18 cellular contexts compared by ENCODE assay signal in genomic region chr2:54631755-54632154, GRCh38.
A peak's percentile ranks its signal among the peaks of the same experiment; 100 is the strongest.
DNase-seq lines count a peak whose midpoint lies in the region; ATAC-seq and TF ChIP-seq lines count a peak whose summit lies in the region.
"Had no signal": no experiment of that assay in that cellular context is flagged by ENCODE, and none has a peak within 500 bp of the region (broad histone marks: within the 10 kb centered on the region; RNA-seq: fewer than 3 reads in every experiment).

No MANE protein-coding gene starts in this region.

- CTCF ChIA-PET in naive thymus-derived CD4-positive, alpha-beta T cell (lab: Charles Lee) = no interaction called here

- POLR2A ChIA-PET in naive thymus-derived CD4-positive, alpha-beta T cell (lab: Charles Lee) = interaction anchor here (0.6 kb wide), 1 partner anchor 70 kb away, joined by 5 read pairs; no protein-coding TSS in a partner anchor

- H3K36me3 Mint-ChIP-seq in endothelial cell (ENCODE audit: low read depth, unreplicated experiment) (peaks cover 76% of the 10 kb centered on the region), progenitor cell of endocrine pancreas (ENCODE audit: insufficient read depth) (peaks cover 35% of the 10 kb centered on the region), osteocyte (ENCODE audit: unreplicated experiment) (peaks cover 58% of the 10 kb centered on the region)
- H3K36me3 Mint-ChIP-seq in naive thymus-derived CD4-positive, alpha-beta T cell = peaks cover 23 to 59% (median 32%) of the 10 kb centered on the region in 5 donors

- ATAC-seq in heart right ventricle = no peak
- ATAC-seq in left cardiac atrium = no peak
- ATAC-seq in naive thymus-derived CD4-positive, alpha-beta T cell = no peak

- H3K36me3 ChIP-seq in heart right ventricle = peaks cover 6 to 98% (median 69%) of the 10 kb centered on the region in 9 donors
- peaks cover 37 to 86% (median 43%) of the 10 kb centered on the region in 3 experiments for H3K36me3 ChIP-seq in naive thymus-derived CD4-positive, alpha-beta T cell (ENCODE audit: control insufficient read depth in 2 of 3, insufficient read depth in 3 of 3, low read length in 3 of 3)

- peaks cover 63 to 89% (median 77%) of the 10 kb centered on the region in 9 donors for H3K4me1 ChIP-seq in heart right ventricle
- peaks cover 0 to 16% of the 10 kb centered on the region in 2 donors for H3K4me1 ChIP-seq in naive thymus-derived CD4-positive, alpha-beta T cell (ENCODE audit: control insufficient read depth in 2 of 2, insufficient read depth in 2 of 2, low read length in 2 of 2)

- H3K27ac ChIP-seq in heart right ventricle (peak overlapping the region in 9 of 10 donors; percentile 62 to 95 (median 89)), temporal lobe (ENCODE audit: low read depth, low read length) (peak overlapping the region; percentile 30), caudate nucleus (ENCODE audit: low read depth, low read length) (no peak overlapping the region)
- no peak overlapping the region for H3K27ac ChIP-seq in naive thymus-derived CD4-positive, alpha-beta T cell (ENCODE audit: low read depth, low read length)

- H3K27me3 ChIP-seq in heart right ventricle = no peaks in the 10 kb centered on the region
- H3K27me3 ChIP-seq in naive thymus-derived CD4-positive, alpha-beta T cell (ENCODE audit: control insufficient read depth in 2 of 2, insufficient read depth in 2 of 2, low read length in 2 of 2) = no peaks in the 10 kb centered on the region

- H3K4me3 Mint-ChIP-seq in endothelial cell (ENCODE audit: unreplicated experiment) (no peak overlapping the region), progenitor cell of endocrine pancreas (ENCODE audit: low read depth) (no peak overlapping the region), osteocyte (ENCODE audit: unreplicated experiment) (no peak overlapping the region)
- peak overlapping the region in 1 of 10 donors; percentile 56 for H3K4me3 Mint-ChIP-seq in naive thymus-derived CD4-positive, alpha-beta T cell
- H3K4me3 Mint-ChIP-seq: activated naive CD8-positive, alpha-beta T cell treated with anti-CD3 and anti-CD28 coated beads, Interleukin-2, amount 10 ng/mL, durations not matched to agents 7 days and 5 days; activated T-helper 1 cell treated with anti-CD3 and anti-CD28 coated beads, Interleukin-12 subunit alpha, Interleukin-12 subunit beta, Interleukin-2, Interleukin-4 antibody, amounts not matched to agents 30 ng/mL and 10 ng/mL and 1 ng/mL, durations not matched to agents 14 hours and 24 hours and 36 hours; brain; CD14-positive monocyte; neural crest cell had no signal

- intact Hi-C loops in heart right ventricle (cut with DNase I) (loop anchor here in 7 of 10 donors (5.0 to 10.0 kb wide), 8 partner anchors 57 to 427 kb away; no protein-coding TSS in a partner anchor), left cardiac atrium (cut with DNase I) (no loop called here)
- intact Hi-C loops in naive thymus-derived CD4-positive, alpha-beta T cell (cut with micrococcal nuclease) = loop anchor here in 1 of 2 donors (5.0 kb wide), 1 partner anchor 109 kb away; no protein-coding TSS in a partner anchor

- 37 to 48% methylated on average over 4 of the region's 4 CpGs for WGBS in heart right ventricle, 2 donors

- H3K27me3 Mint-ChIP-seq in endothelial cell (ENCODE audit: unreplicated experiment) = peaks cover 55% of the 10 kb centered on the region
- no peaks in the 10 kb centered on the region for H3K27me3 Mint-ChIP-seq in naive thymus-derived CD4-positive, alpha-beta T cell
- no peaks in the 10 kb centered on the region for H3K27me3 Mint-ChIP-seq in progenitor cell of endocrine pancreas
- no peaks in the 10 kb centered on the region for H3K27me3 Mint-ChIP-seq in osteocyte (ENCODE audit: unreplicated experiment)
- H3K27me3 Mint-ChIP-seq: activated naive CD8-positive, alpha-beta T cell treated with anti-CD3 and anti-CD28 coated beads, Interleukin-2, amount 10 ng/mL, durations not matched to agents 7 days and 5 days had no signal

- H3K9me3 Mint-ChIP-seq in endothelial cell (ENCODE audit: unreplicated experiment) = no peaks in the 10 kb centered on the region
- H3K9me3 Mint-ChIP-seq in naive thymus-derived CD4-positive, alpha-beta T cell = no peaks in the 10 kb centered on the region
- no peaks in the 10 kb centered on the region for H3K9me3 Mint-ChIP-seq in progenitor cell of endocrine pancreas (ENCODE audit: low read depth)
- no peaks in the 10 kb centered on the region for H3K9me3 Mint-ChIP-seq in osteocyte (ENCODE audit: unreplicated experiment)
- H3K9me3 Mint-ChIP-seq: activated naive CD8-positive, alpha-beta T cell treated with anti-CD3 and anti-CD28 coated beads, Interleukin-2, amount 10 ng/mL, durations not matched to agents 7 days and 5 days; activated T-helper 1 cell treated with anti-CD3 and anti-CD28 coated beads, Interleukin-12 subunit alpha, Interleukin-12 subunit beta, Interleukin-2, Interleukin-4 antibody, amounts not matched to agents 30 ng/mL and 10 ng/mL and 1 ng/mL, durations not matched to agents 14 hours and 24 hours and 36 hours; brain; CD14-positive monocyte; neural crest cell had no signal

- H3K4me3 ChIP-seq in heart right ventricle = no peak overlapping the region
- no peak overlapping the region for H3K4me3 ChIP-seq in naive thymus-derived CD4-positive, alpha-beta T cell (ENCODE audit: low read length)

- peak overlapping the region; percentile 67 for H3K27ac Mint-ChIP-seq in endothelial cell (ENCODE audit: unreplicated experiment)
- H3K27ac Mint-ChIP-seq in naive thymus-derived CD4-positive, alpha-beta T cell = peak overlapping the region in 5 of 9 donors; percentile 41 to 85 (median 56)
- H3K27ac Mint-ChIP-seq in progenitor cell of endocrine pancreas = no peak overlapping the region
- H3K27ac Mint-ChIP-seq in osteocyte (ENCODE audit: unreplicated experiment) = no peak overlapping the region
- H3K27ac Mint-ChIP-seq: activated naive CD8-positive, alpha-beta T cell treated with anti-CD3 and anti-CD28 coated beads, Interleukin-2, amount 10 ng/mL, durations not matched to agents 7 days and 5 days; activated T-helper 1 cell treated with anti-CD3 and anti-CD28 coated beads, Interleukin-12 subunit alpha, Interleukin-12 subunit beta, Interleukin-2, Interleukin-4 antibody, amounts not matched to agents 30 ng/mL and 10 ng/mL and 1 ng/mL, durations not matched to agents 14 hours and 24 hours and 36 hours had no signal

- H3K4me1 Mint-ChIP-seq in endothelial cell (ENCODE audit: unreplicated experiment) = peaks cover 53% of the 10 kb centered on the region
- H3K4me1 Mint-ChIP-seq in naive thymus-derived CD4-positive, alpha-beta T cell = peaks cover 20 to 56% (median 37%) of the 10 kb centered on the region in 7 donors
- peaks cover 4% of the 10 kb centered on the region for H3K4me1 Mint-ChIP-seq in progenitor cell of endocrine pancreas (ENCODE audit: low read depth)
- peaks cover 41% of the 10 kb centered on the region for H3K4me1 Mint-ChIP-seq in osteocyte (ENCODE audit: unreplicated experiment)
- H3K4me1 Mint-ChIP-seq: CD14-positive monocyte had no signal

- no peaks in the 10 kb centered on the region for H3K9me3 ChIP-seq in heart right ventricle
- no peaks in the 10 kb centered on the region for H3K9me3 ChIP-seq in naive thymus-derived CD4-positive, alpha-beta T cell (ENCODE audit: control insufficient read depth in 2 of 3, low read length in 3 of 3)

- DNase-seq in heart right ventricle (no peak), left cardiac atrium (no peak), endothelial cell (ENCODE audit: low spot score) (no peak), progenitor cell of endocrine pancreas (ENCODE audit: low spot score, unreplicated experiment) (no peak), caudate nucleus (lab: John Stamatoyannopoulos, UW) (no peak), osteocyte (ENCODE audit: extremely low spot score, unreplicated experiment) (no peak)
- DNase-seq in naive thymus-derived CD4-positive, alpha-beta T cell = no peak
- DNase-seq: activated naive CD8-positive, alpha-beta T cell treated with anti-CD3 and anti-CD28 coated beads, Interleukin-2, amount 10 ng/mL, durations not matched to agents 7 days and 5 days; cortex of kidney; foreskin fibroblast; NCI-H1436; NCI-H524; stimulated activated CD4-positive, alpha-beta T cell treated with anti-CD3 and anti-CD28 coated beads, Interleukin-12 subunit alpha, Interleukin-12 subunit beta, amount 100 ng/mL, for 4 hours had no signal

- no peak for TF ChIP-seq CTCF in heart right ventricle (IDR thresholded peaks at IDR 0.05)
- TF ChIP-seq CTCF in endothelial cell (IDR thresholded peaks at IDR 0.05; ENCODE audit: unreplicated experiment) = no peak
- TF ChIP-seq CTCF in progenitor cell of endocrine pancreas (IDR thresholded peaks at IDR 0.05; ENCODE audit: unreplicated experiment) = no peak
- no peak for TF ChIP-seq CTCF in osteocyte (IDR thresholded peaks at IDR 0.05)

Comparison
In these comparisons a context has a peak if more than half of its experiments do, and no peak if none do; other contexts are left out.
1. intact Hi-C loops: an anchor here in heart right ventricle (5.0 to 10.0 kb wide); none called in left cardiac atrium.
2. H3K27ac ChIP-seq: peak in heart right ventricle (9 of 10) and temporal lobe (single experiment); none in naive thymus-derived CD4-positive, alpha-beta T cell (single experiment) and caudate nucleus (single experiment).
3. H3K27ac Mint-ChIP-seq: peak in endothelial cell (single experiment) and naive thymus-derived CD4-positive, alpha-beta T cell (5 of 9); none in progenitor cell of endocrine pancreas (single experiment) and osteocyte (single experiment).